ENCODE assay signal across 12 cellular contexts in genomic region chr2:29329899-29330298, GRCh38.
DNase-seq lines count a peak whose midpoint lies in the region; ATAC-seq and TF ChIP-seq lines count a peak whose summit lies in the region.
"Had no signal": no experiment of that assay in that cellular context is flagged by ENCODE, and none has a peak within 500 bp of the region (broad histone marks: within the 10 kb centered on the region; RNA-seq: fewer than 3 reads in every experiment).

No MANE protein-coding gene starts in this region.

- no peaks in the 10 kb centered on the region for H3K9me3 ChIP-seq in IMR-90 (ENCODE audit: control insufficient read depth, insufficient read depth, low read length)
- H3K9me3 ChIP-seq in naive thymus-derived CD4-positive, alpha-beta T cell (ENCODE audit: control insufficient read depth in 2 of 3, low read length in 3 of 3) = no peaks in the 10 kb centered on the region
- H3K9me3 ChIP-seq: suprapubic skin had no signal

- no peak for TF ChIP-seq POLR2A in IMR-90 (IDR thresholded peaks at IDR 0.05; ENCODE audit: low read depth, low read length)

- BruUV-seq in IMR-90 (replicated peaks; lab: Mats Ljungman, UMichigan) = no TSS peak

- H3K4me1 Mint-ChIP-seq in progenitor cell of endocrine pancreas (ENCODE audit: low read depth) = no peaks in the 10 kb centered on the region
- H3K4me1 Mint-ChIP-seq in naive thymus-derived CD4-positive, alpha-beta T cell = peaks cover 0 to 11% (median 0%) of the 10 kb centered on the region in 7 donors

- POLR2A ChIA-PET in IMR-90 (lab: Charles Lee; ENCODE audit: unreplicated experiment) = no interaction called here
- POLR2A ChIA-PET in naive thymus-derived CD4-positive, alpha-beta T cell (lab: Charles Lee) = no interaction called here

- no peak for TF ChIP-seq RAD21 in IMR-90 (IDR thresholded peaks at IDR 0.05; ENCODE audit: low read length)

- no peak overlapping the region for H3K27ac Mint-ChIP-seq in progenitor cell of endocrine pancreas
- peak overlapping the region in 1 of 9 donors; percentile 16 for H3K27ac Mint-ChIP-seq in naive thymus-derived CD4-positive, alpha-beta T cell
- H3K27ac Mint-ChIP-seq: activated naive CD4-positive, alpha-beta T cell treated with anti-CD3 and anti-CD28 coated beads, Interleukin-2, amount 10 ng/mL, durations not matched to agents 7 days and 5 days had no signal

- H4K5ac ChIP-seq in IMR-90 (ENCODE audit: low read depth, low read length) = no peak overlapping the region

- TF ChIP-seq CTCF in GM12865 (IDR thresholded peaks at IDR 0.05; ENCODE audit: insufficient read depth, low read depth, low read length, missing control alignments) (peak; percentile 41), IMR-90 (conservative IDR thresholded peaks at IDR 0.05; ENCODE audit: low read depth, low read length) (peak; percentile 11; the same call in 1 of the 2 replicates), progenitor cell of endocrine pancreas (IDR thresholded peaks at IDR 0.05; ENCODE audit: unreplicated experiment) (peak; percentile 19)

- no peak overlapping the region for H3K4me3 Mint-ChIP-seq in progenitor cell of endocrine pancreas (ENCODE audit: low read depth)
- H3K4me3 Mint-ChIP-seq in naive thymus-derived CD4-positive, alpha-beta T cell = no peak overlapping the region
- H3K4me3 Mint-ChIP-seq: activated naive CD4-positive, alpha-beta T cell treated with anti-CD3 and anti-CD28 coated beads, Interleukin-2, amount 10 ng/mL, durations not matched to agents 7 days and 5 days; immature natural killer cell had no signal

- H3K27ac ChIP-seq in IMR-90 (ENCODE audit: insufficient read depth, low read length) = no peak overlapping the region
- no peak overlapping the region for H3K27ac ChIP-seq in naive thymus-derived CD4-positive, alpha-beta T cell (ENCODE audit: low read depth, low read length)
- H3K27ac ChIP-seq: suprapubic skin had no signal

- in situ Hi-C loops in IMR-90 (cut with MboI; ENCODE audit: low sequenced_read_pairs) = no loop called here

- H2BK15ac ChIP-seq in IMR-90 (ENCODE audit: low read depth, low read length) = no peak overlapping the region

- ATAC-seq in IMR-90 (ENCODE audit: low read depth) (no peak), HG02970 (IDR thresholded peaks at IDR 0.05; ENCODE audit: low FRiP score, unreplicated experiment) (no peak), HG03521 (IDR thresholded peaks at IDR 0.05; ENCODE audit: unreplicated experiment) (no peak)
- ATAC-seq in naive thymus-derived CD4-positive, alpha-beta T cell = no peak

- intact Hi-C loops in IMR-90 (cut with micrococcal nuclease) = no loop called here
- intact Hi-C loops in naive thymus-derived CD4-positive, alpha-beta T cell (cut with micrococcal nuclease) = no loop called here

- peaks cover 8% of the 10 kb centered on the region for H3K27me3 Mint-ChIP-seq in progenitor cell of endocrine pancreas
- peaks cover 0 to 3% (median under 1%) of the 10 kb centered on the region in 5 donors for H3K27me3 Mint-ChIP-seq in naive thymus-derived CD4-positive, alpha-beta T cell

- H3K4me2 ChIP-seq in IMR-90 (ENCODE audit: low read depth, low read length) = no peak overlapping the region

- no peak overlapping the region for H2BK120ac ChIP-seq in IMR-90 (ENCODE audit: low read depth, low read length)

- no peak overlapping the region for H4K8ac ChIP-seq in IMR-90 (ENCODE audit: low read depth in 2 of 2, low read length in 2 of 2)

- H3K9me3 Mint-ChIP-seq in progenitor cell of endocrine pancreas (ENCODE audit: low read depth) = no peaks in the 10 kb centered on the region
- no peaks in the 10 kb centered on the region for H3K9me3 Mint-ChIP-seq in naive thymus-derived CD4-positive, alpha-beta T cell
- H3K9me3 Mint-ChIP-seq: activated naive CD4-positive, alpha-beta T cell treated with anti-CD3 and anti-CD28 coated beads, Interleukin-2, amount 10 ng/mL, durations not matched to agents 7 days and 5 days; immature natural killer cell had no signal

- H3K56ac ChIP-seq in IMR-90 (ENCODE audit: extremely low read depth, insufficient read depth, low read length) = no peak overlapping the region

- no peaks in the 10 kb centered on the region for H3K36me3 Mint-ChIP-seq in progenitor cell of endocrine pancreas (ENCODE audit: insufficient read depth)
- no peaks in the 10 kb centered on the region for H3K36me3 Mint-ChIP-seq in naive thymus-derived CD4-positive, alpha-beta T cell
- H3K36me3 Mint-ChIP-seq: activated naive CD4-positive, alpha-beta T cell treated with anti-CD3 and anti-CD28 coated beads, Interleukin-2, amount 10 ng/mL, durations not matched to agents 7 days and 5 days; immature natural killer cell had no signal

- H2AK5ac ChIP-seq in IMR-90 (ENCODE audit: low read depth, low read length) = no peak overlapping the region

- H3K18ac ChIP-seq in IMR-90 (ENCODE audit: low read depth, low read length) = no peak overlapping the region

- H3K4me3 ChIP-seq in GM12865 (ENCODE audit: low read depth, low read length) = no peak overlapping the region
- no peak overlapping the region for H3K4me3 ChIP-seq in IMR-90 (ENCODE audit: insufficient read depth, low read depth, low read length)
- no peak overlapping the region for H3K4me3 ChIP-seq in naive thymus-derived CD4-positive, alpha-beta T cell (ENCODE audit: low read length)
- H3K4me3 ChIP-seq: suprapubic skin had no signal

- H3K9me1 ChIP-seq in IMR-90 (ENCODE audit: insufficient read depth, low read length) = no peaks in the 10 kb centered on the region

- no peak overlapping the region for H3K4ac ChIP-seq in IMR-90 (ENCODE audit: low read depth, low read length)

- dilution Hi-C loops in IMR-90 (cut with HindIII; ENCODE audit: low sequenced_read_pairs, unreplicated experiment) = no loop called here

- H4K91ac ChIP-seq in IMR-90 (ENCODE audit: insufficient read depth, low read depth, low read length) = no peak overlapping the region

- H4K20me1 ChIP-seq in IMR-90 (ENCODE audit: insufficient read depth, low read length) = no peaks in the 10 kb centered on the region

- peaks cover 5% of the 10 kb centered on the region for H3K27me3 ChIP-seq in IMR-90 (ENCODE audit: control insufficient read depth, insufficient read depth, low read length)
- no peaks in the 10 kb centered on the region for H3K27me3 ChIP-seq in naive thymus-derived CD4-positive, alpha-beta T cell (ENCODE audit: control insufficient read depth in 2 of 2, insufficient read depth in 2 of 2, low read length in 2 of 2)
- H3K27me3 ChIP-seq: suprapubic skin had no signal

- no peak overlapping the region for H2BK20ac ChIP-seq in IMR-90 (ENCODE audit: low read depth, low read length)

- peak; percentile 13 for DNase-seq in GM12865 (ENCODE audit: low read depth)
- no peak for DNase-seq in IMR-90
- peak; percentile 24 for DNase-seq in dermis blood vessel endothelial cell
- no peak for DNase-seq in progenitor cell of endocrine pancreas (ENCODE audit: low spot score, unreplicated experiment)
- no peak for DNase-seq in naive thymus-derived CD4-positive, alpha-beta T cell
- DNase-seq: activated naive CD4-positive, alpha-beta T cell treated with anti-CD3 and anti-CD28 coated beads, Interleukin-2, amount 10 ng/mL, durations not matched to agents 7 days and 5 days; NCI-H510A; T-helper 9 cell had no signal

- no peaks in the 10 kb centered on the region for H3K4me1 ChIP-seq in IMR-90 (ENCODE audit: control insufficient read depth, insufficient read depth, low read length)
- no peaks in the 10 kb centered on the region for H3K4me1 ChIP-seq in naive thymus-derived CD4-positive, alpha-beta T cell (ENCODE audit: control insufficient read depth in 2 of 2, insufficient read depth in 2 of 2, low read length in 2 of 2)

- H3K23ac ChIP-seq in IMR-90 (ENCODE audit: low read depth, low read length) = no peak overlapping the region

- H3K9ac ChIP-seq in IMR-90 (ENCODE audit: low read depth, low read length) = no peak overlapping the region

- no peak overlapping the region for H2BK5ac ChIP-seq in IMR-90 (ENCODE audit: low read depth, low read length, poor library complexity, severe bottlenecking)

- WGBS in IMR-90 (ENCODE audit: extremely low coverage in 2 of 2, insufficient read length in 1 of 2), 2 experiments = 40% methylated on average over 1 of the region's 3 CpGs; no CpG with 5 or more reads in 1 of the 2 experiments

- no peaks in the 10 kb centered on the region for H3K36me3 ChIP-seq in IMR-90 (ENCODE audit: control insufficient read depth, insufficient read depth, low read length)
- no peaks in the 10 kb centered on the region for H3K36me3 ChIP-seq in naive thymus-derived CD4-positive, alpha-beta T cell (ENCODE audit: control insufficient read depth in 2 of 3, insufficient read depth in 3 of 3, low read length in 3 of 3)
- H3K36me3 ChIP-seq: suprapubic skin had no signal

- H2AFZ ChIP-seq in IMR-90 (replicated peaks; ENCODE audit: low read length, poor library complexity) = no peak overlapping the region

- no peak overlapping the region for H3K14ac ChIP-seq in IMR-90 (replicated peaks; ENCODE audit: low read depth, low read length)

- CTCF ChIA-PET in IMR-90 (lab: Yijun Ruan, JAX) = no interaction called here
- CTCF ChIA-PET in naive thymus-derived CD4-positive, alpha-beta T cell (lab: Charles Lee) = no interaction called here

- no peak overlapping the region for H2AK9ac ChIP-seq in IMR-90 (replicated peaks; ENCODE audit: low read depth, low read length, poor library complexity)

- no peaks in the 10 kb centered on the region for H3K79me1 ChIP-seq in IMR-90 (ENCODE audit: low read depth in 1 of 2, low read length in 2 of 2)

TF ChIP-seq in IMR-90, 13 proteins besides CTCF, POLR2A, EP300 and RAD21 (continues in another document):
- no peak for TF ChIP-seq FOS (IDR thresholded peaks at IDR 0.05; ENCODE audit: low read depth, low read length)
- TF ChIP-seq MAZ (IDR thresholded peaks at IDR 0.05; ENCODE audit: borderline replicate concordance, low read depth, low read length) = no peak
- TF ChIP-seq RCOR1 (IDR thresholded peaks at IDR 0.05; ENCODE audit: insufficient replicate concordance, low read length) = no peak
- no peak for TF ChIP-seq SMC3 (IDR thresholded peaks at IDR 0.05; ENCODE audit: low read depth, low read length)
- no peak for TF ChIP-seq MAFK (IDR thresholded peaks at IDR 0.05; ENCODE audit: low read depth, low read length)
- TF ChIP-seq USF2 (IDR thresholded peaks at IDR 0.05; ENCODE audit: low read depth, low read length) = no peak
- TF ChIP-seq MXI1 (IDR thresholded peaks at IDR 0.05; ENCODE audit: borderline replicate concordance, low read depth, low read length) = no peak

Comparison
In these comparisons a context has a peak if more than half of its experiments do, and no peak if none do; other contexts are left out.
1. DNase-seq: peak in GM12865 (single experiment) and dermis blood vessel endothelial cell (single experiment); none in IMR-90 (single experiment), progenitor cell of endocrine pancreas (single experiment) and naive thymus-derived CD4-positive, alpha-beta T cell (0 of 9).
2. Peak in every context shown above with its lines, with median percentiles within 50 percentile points of each other: CTCF ChIP-seq.